In genomic region chr7:35647171-35647574, GRCh38 we compare ENCODE assay signal across 1 cellular context.
A peak's percentile ranks its signal among the peaks of the same experiment; 100 is the strongest.
TF ChIP-seq lines count a peak whose summit lies in the region.

No MANE protein-coding gene starts in this region.

TF ChIP-seq in K562, 482 proteins besides CTCF, POLR2A, EP300 and RAD21 (continued from another document):
- TF ChIP-seq FOXP4 (CRISPR knock-in tag; IDR thresholded peaks at IDR 0.05; ENCODE audit: borderline replicate concordance) = no peak
- no peak for TF ChIP-seq NR2F6 (CRISPR knock-in tag; IDR thresholded peaks at IDR 0.05)
- no peak for TF ChIP-seq ZNF280A (IDR thresholded peaks at IDR 0.05; ENCODE audit: low read depth, partially characterized antibody)
- 0 out of 2 replicates have a peak, but pooled peaks have one; percentile 13 for TF ChIP-seq ARID1B (IDR thresholded peaks at IDR 0.05)
- TF ChIP-seq NFRKB (IDR thresholded peaks at IDR 0.05; ENCODE audit: low read depth) = 0 out of 2 replicates have a peak, but pooled peaks have one; percentile 24
- 0 out of 2 replicates have a peak, but pooled peaks have one; percentile 39 for TF ChIP-seq MAFK (IDR thresholded peaks at IDR 0.05; ENCODE audit: low read length)
- no peak for TF ChIP-seq RBM15 (IDR thresholded peaks at IDR 0.05; ENCODE audit: insufficient read depth, low read length)
- TF ChIP-seq LEF1 (IDR thresholded peaks at IDR 0.05) = no peak
- TF ChIP-seq BCLAF1 (IDR thresholded peaks at IDR 0.05; ENCODE audit: borderline replicate concordance in 1 of 2, control insufficient read depth in 1 of 2, low read depth in 2 of 2, low read length in 1 of 2) = no peak
- TF ChIP-seq ZNF316 (IDR thresholded peaks at IDR 0.05) = peak; percentile 32; the same call in 1 of the 2 replicates
- no peak for TF ChIP-seq ZNF24 (IDR thresholded peaks at IDR 0.05)
- TF ChIP-seq PBX2 (CRISPR knock-in tag; IDR thresholded peaks at IDR 0.05; ENCODE audit: low read depth) = no peak
- TF ChIP-seq PBX2 (tag; conservative IDR thresholded peaks at IDR 0.05; ENCODE audit: low read depth) = peak; percentile 87
- no peak for TF ChIP-seq ETV1 (tag; conservative IDR thresholded peaks at IDR 0.05; ENCODE audit: low read depth)
- TF ChIP-seq ARID2 (IDR thresholded peaks at IDR 0.05) = no peak
- TF ChIP-seq MED1 (CRISPR knock-in tag; IDR thresholded peaks at IDR 0.05; ENCODE audit: borderline replicate concordance) = no peak
- no peak for TF ChIP-seq PML (IDR thresholded peaks at IDR 0.05; ENCODE audit: low read length)
- TF ChIP-seq HOXB6 (CRISPR knock-in tag; IDR thresholded peaks at IDR 0.05; ENCODE audit: borderline replicate concordance) = no peak
- no peak for TF ChIP-seq NONO (IDR thresholded peaks at IDR 0.05; ENCODE audit: low read depth in 2 of 2, low read length in 1 of 2)
- no peak for TF ChIP-seq BRCA1 (IDR thresholded peaks at IDR 0.05)
- TF ChIP-seq BRCA1 (CRISPR knock-in tag; IDR thresholded peaks at IDR 0.05) = no peak
- peak; percentile 90 for TF ChIP-seq ZNF384 (IDR thresholded peaks at IDR 0.05; ENCODE audit: low read depth, low read length)
- TF ChIP-seq NR2C2 (CRISPR knock-in tag; IDR thresholded peaks at IDR 0.05) = no peak
- TF ChIP-seq NR2C2 (tag; IDR thresholded peaks at IDR 0.05) = no peak
- peak; percentile 84 for TF ChIP-seq MEIS2 (IDR thresholded peaks at IDR 0.05; ENCODE audit: partially characterized antibody)
- 0 out of 4 replicates have a peak, but pooled peaks of 1 of the 2 experiments have one; percentile 46 for TF ChIP-seq RCOR1 (IDR thresholded peaks at IDR 0.05; ENCODE audit: borderline replicate concordance in 1 of 2, low read depth in 2 of 2, low read length in 2 of 2)
- no peak for TF ChIP-seq CHD4 (IDR thresholded peaks at IDR 0.05; ENCODE audit: insufficient read depth, insufficient replicate concordance, low read depth, low read length, poor library complexity, severe bottlenecking)
- TF ChIP-seq CREM (IDR thresholded peaks at IDR 0.05; ENCODE audit: low read depth) = 0 out of 2 replicates have a peak, but pooled peaks have one; percentile 5
- no peak for TF ChIP-seq HIVEP1 (CRISPR knock-in tag; IDR thresholded peaks at IDR 0.05)
- peak; percentile 39; the same call in 1 of the 2 replicates for TF ChIP-seq DPF2 (IDR thresholded peaks at IDR 0.05)
- TF ChIP-seq REST (CRISPR knock-in tag; IDR thresholded peaks at IDR 0.05; ENCODE audit: low read depth) = no peak
- TF ChIP-seq PKNOX1 (IDR thresholded peaks at IDR 0.05) = peak; percentile 91
- TF ChIP-seq NFE2 (IDR thresholded peaks at IDR 0.05; ENCODE audit: low read depth) = peak; percentile 30
- TF ChIP-seq GTF2E2 (tag; IDR thresholded peaks at IDR 0.05) = no peak
- no peak for TF ChIP-seq ZNF696 (CRISPR knock-in tag; conservative IDR thresholded peaks at IDR 0.05)
- TF ChIP-seq MBD2 (IDR thresholded peaks at IDR 0.05; ENCODE audit: borderline replicate concordance, low read depth) = no peak
- TF ChIP-seq FOXA3 (CRISPR knock-in tag; conservative IDR thresholded peaks at IDR 0.05 in 1 of 2, IDR thresholded peaks at IDR 0.05 in 1 of 2) = no peak
- peak; percentile 52; the same call in 1 of the 2 replicates for TF ChIP-seq C11orf30 (IDR thresholded peaks at IDR 0.05; ENCODE audit: low read depth)
- TF ChIP-seq ZNF224 (CRISPR knock-in tag; IDR thresholded peaks at IDR 0.05) = no peak
- peak; percentile 22; the same call in 1 of the 2 replicates for TF ChIP-seq MAFF (IDR thresholded peaks at IDR 0.05; ENCODE audit: low read length)
- TF ChIP-seq SREBF2 (CRISPR knock-in tag; IDR thresholded peaks at IDR 0.05) = no peak
